In the genomic region with DNA sequence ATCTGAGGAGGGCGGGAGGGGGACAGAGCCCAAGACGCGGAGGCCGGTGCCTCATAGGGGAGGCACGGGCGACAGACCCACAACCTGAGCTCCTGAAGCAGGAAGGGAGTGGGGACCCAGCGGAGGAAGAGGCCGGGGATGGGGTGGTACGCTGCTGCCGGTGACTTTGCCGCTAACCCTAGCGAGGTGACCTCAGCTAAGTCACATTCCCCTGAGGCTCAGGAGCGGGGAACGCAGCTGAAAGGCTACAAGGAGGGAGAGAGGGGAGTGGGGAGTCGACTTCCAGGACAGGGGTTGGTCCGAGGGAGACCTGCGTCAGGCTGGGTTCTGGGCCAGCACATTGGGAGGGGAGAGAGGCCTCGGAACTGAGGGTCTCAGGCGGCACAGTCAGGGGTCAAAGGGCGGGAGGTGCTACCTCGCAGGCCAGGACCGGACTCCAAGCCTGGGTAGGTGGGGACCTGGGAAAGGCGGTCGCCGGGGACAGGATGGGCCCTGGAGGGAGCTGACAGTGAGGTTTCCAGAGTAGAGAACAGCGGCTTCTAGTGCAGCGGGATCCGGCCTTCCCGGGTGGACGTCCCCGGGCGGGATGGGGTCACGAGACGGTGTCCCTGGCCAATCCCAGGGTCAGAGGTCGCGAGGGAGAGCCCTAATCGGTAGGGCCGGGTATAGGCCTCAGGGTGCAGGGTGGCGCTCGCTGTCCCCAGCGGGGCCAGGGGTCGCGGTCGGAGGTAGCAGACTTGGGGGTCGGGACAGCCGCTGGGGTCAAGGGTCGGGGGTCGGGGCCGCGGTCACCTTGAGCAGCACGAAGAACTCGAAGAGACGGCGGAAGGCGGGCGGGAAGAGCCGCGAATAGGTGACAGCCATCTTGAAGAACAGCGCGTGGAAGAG, we compare ENCODE assay signal across 7 cellular contexts. TPM values are rescaled to one million over a fixed set of nuclear protein-coding genes. Genes with fewer than 3 reads are reported as not detected.
DNase-seq lines count a peak whose midpoint lies in the region; ATAC-seq and TF ChIP-seq lines count a peak whose summit lies in the region.
"Had no signal": no experiment of that assay in that cellular context is flagged by ENCODE, and none has a peak within 500 bp of the region (broad histone marks: within the 10 kb centered on the region; RNA-seq: fewer than 3 reads in every experiment).

No MANE protein-coding gene starts in this region.

- peaks cover 12% of the 10 kb centered on the region for H3K36me3 ChIP-seq in GM06990 (ENCODE audit: control insufficient read depth, insufficient read depth, low read length)
- no peaks in the 10 kb centered on the region for H3K36me3 ChIP-seq in kidney epithelial cell (ENCODE audit: control insufficient read depth, insufficient read depth, low read length)

- POLR2A ChIA-PET in WTC11 (lab: Charles Lee) = interaction anchor here (0.5 to 0.6 kb wide), 2 partner anchors 250 to 386 kb away, joined by 5 to 6 read pairs; no protein-coding TSS in a partner anchor

- no peak for DNase-seq in GM06990 (ENCODE audit: extremely low read depth, insufficient read length)
- DNase-seq in WTC11 (ENCODE audit: low spot score) = no peak
- no peak for DNase-seq in kidney epithelial cell (ENCODE audit: low read depth)
- DNase-seq in NCI-H187 treated with DMSO at 0.1 percent for 48 hours (lab: John Stamatoyannopoulos, UW) = no peak
- no peak for DNase-seq in medulla oblongata (ENCODE audit: extremely low spot score)

- H3K4me3 Mint-ChIP-seq in WTC11 = peak overlapping the region; percentile 83

- H3K27me3 Mint-ChIP-seq in WTC11 (ENCODE audit: low read depth) = no peaks in the 10 kb centered on the region

- H3K4me3 ChIP-seq in GM06990 (replicated peaks; ENCODE audit: low read depth, low read length) (peak overlapping the region; percentile 98), kidney epithelial cell (ENCODE audit: low read depth, low read length) (peak overlapping the region; percentile 80)

- ATAC-seq in WTC11 = no peak
- no peak for ATAC-seq in HG02852 (IDR thresholded peaks at IDR 0.05; ENCODE audit: unreplicated experiment)

- peak overlapping the region; percentile 57; the same call in 1 of the 2 replicates for H3K27ac Mint-ChIP-seq in WTC11

- H3K27me3 ChIP-seq in GM06990 (replicated peaks; ENCODE audit: control insufficient read depth, insufficient read depth, low read length) (no peaks in the 10 kb centered on the region), kidney epithelial cell (ENCODE audit: control insufficient read depth, insufficient read depth, low read length) (no peaks in the 10 kb centered on the region)

- H3K9me3 Mint-ChIP-seq in WTC11 = no peaks in the 10 kb centered on the region

- peaks cover 28% of the 10 kb centered on the region for H3K4me1 Mint-ChIP-seq in WTC11

- no peaks in the 10 kb centered on the region for H3K36me3 Mint-ChIP-seq in WTC11

- CTCF ChIA-PET in WTC11 (lab: Charles Lee) = interaction anchor here (0.6 to 2.1 kb wide), 5 partner anchors 16 to 224 kb away, joined by 3 to 6 read pairs (median 4); partner anchors contain the start of genes ABCA7 and GRIN3B

- TF ChIP-seq CTCF in GM06990 (IDR thresholded peaks at IDR 0.05; ENCODE audit: insufficient read depth, low read length, poor library complexity, severe bottlenecking) (no peak), WTC11 (IDR thresholded peaks at IDR 0.05) (no peak), kidney epithelial cell (IDR thresholded peaks at IDR 0.05; ENCODE audit: insufficient read depth, low read length, poor library complexity, severe bottlenecking) (no peak)

TF ChIP-seq in WTC11, 78 proteins besides CTCF, POLR2A, EP300 and RAD21 (continues in another document):
- TF ChIP-seq ZNF281 (CRISPR knock-in tag; IDR thresholded peaks at IDR 0.05) = no peak
- 0 out of 2 replicates have a peak, but pooled peaks have one; percentile 16 for TF ChIP-seq NR2C2 (CRISPR knock-in tag; IDR thresholded peaks at IDR 0.05)
- TF ChIP-seq TCF7 (CRISPR knock-in tag; IDR thresholded peaks at IDR 0.05; ENCODE audit: low read depth) = no peak
- no peak for TF ChIP-seq CBFB (CRISPR knock-in tag; IDR thresholded peaks at IDR 0.05; ENCODE audit: low read depth)
- no peak for TF ChIP-seq HMGA2 (CRISPR knock-in tag; IDR thresholded peaks at IDR 0.05)
- no peak for TF ChIP-seq TEAD1 (CRISPR knock-in tag; IDR thresholded peaks at IDR 0.05)
- no peak for TF ChIP-seq ZNF232 (CRISPR knock-in tag; IDR thresholded peaks at IDR 0.05)
- TF ChIP-seq NR1H2 (CRISPR knock-in tag; IDR thresholded peaks at IDR 0.05) = no peak
- TF ChIP-seq NR3C1 (CRISPR knock-in tag; conservative IDR thresholded peaks at IDR 0.05; ENCODE audit: low read depth) = no peak
- TF ChIP-seq CDX4 (CRISPR knock-in tag; IDR thresholded peaks at IDR 0.05; ENCODE audit: borderline replicate concordance) = no peak
- TF ChIP-seq KAT7 (CRISPR knock-in tag; IDR thresholded peaks at IDR 0.05; ENCODE audit: borderline replicate concordance) = no peak
- no peak for TF ChIP-seq ZNF138 (CRISPR knock-in tag; conservative IDR thresholded peaks at IDR 0.05)
- TF ChIP-seq JUN (CRISPR knock-in tag; IDR thresholded peaks at IDR 0.05) = 0 out of 2 replicates have a peak, but pooled peaks have one; percentile 3
- TF ChIP-seq, protein P1, sequence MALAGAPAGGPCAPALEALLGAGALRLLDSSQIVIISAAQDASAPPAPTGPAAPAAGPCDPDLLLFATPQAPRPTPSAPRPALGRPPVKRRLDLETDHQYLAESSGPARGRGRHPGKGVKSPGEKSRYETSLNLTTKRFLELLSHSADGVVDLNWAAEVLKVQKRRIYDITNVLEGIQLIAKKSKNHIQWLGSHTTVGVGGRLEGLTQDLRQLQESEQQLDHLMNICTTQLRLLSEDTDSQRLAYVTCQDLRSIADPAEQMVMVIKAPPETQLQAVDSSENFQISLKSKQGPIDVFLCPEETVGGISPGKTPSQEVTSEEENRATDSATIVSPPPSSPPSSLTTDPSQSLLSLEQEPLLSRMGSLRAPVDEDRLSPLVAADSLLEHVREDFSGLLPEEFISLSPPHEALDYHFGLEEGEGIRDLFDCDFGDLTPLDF (CRISPR knock-in tag; IDR thresholded peaks at IDR 0.05) = no peak
- no peak for TF ChIP-seq ESRRA (CRISPR knock-in tag; IDR thresholded peaks at IDR 0.05; ENCODE audit: borderline replicate concordance)

RNA-seq across cellular contexts. Expression of gene TMEM259, which starts 0.7 kb away (rescaled TPM):
- total RNA-seq in WTC11 (2021) = 176 to 202 TPM (median 191 TPM) in 3 replicates
- total RNA-seq in kidney epithelial cell = 204 and 221 TPM in 2 replicates

RNA-seq across cellular contexts. Expression of gene RNU6-2, which starts 1.1 kb away (rescaled TPM):
- total RNA-seq in WTC11 (2021) (not detected in 3 replicates), kidney epithelial cell (not detected in 2 replicates)
- total RNA-seq: RPMI7951 had no signal

RNA-seq across cellular contexts. Expression of gene CNN2, which starts 6.2 kb away (rescaled TPM):
- total RNA-seq in WTC11 (2021) (387 to 391 TPM (median 390 TPM) in 3 replicates), kidney epithelial cell (285 and 314 TPM in 2 replicates)

RNA-seq across cellular contexts. Expression of gene ABCA7, which starts 19.7 kb away (rescaled TPM):
- total RNA-seq in WTC11 (2021) (40.3 to 45.0 TPM (median 41.3 TPM) in 3 replicates), kidney epithelial cell (16.4 and 17.0 TPM in 2 replicates)

RNA-seq across cellular contexts. Expression of gene GRIN3B, which starts 20.0 kb away (rescaled TPM):
- total RNA-seq in WTC11 (2021) (1.9 to 2.5 TPM (median 2.4 TPM) in 3 replicates), kidney epithelial cell (0.08 and 1.6 TPM in 2 replicates)
